13 cellular contexts compared by ENCODE assay signal in genomic region chr6:3997144-3997770, GRCh38.
DNase-seq lines count a peak whose midpoint lies in the region; ATAC-seq and TF ChIP-seq lines count a peak whose summit lies in the region.
"Had no signal": no experiment of that assay in that cellular context is flagged by ENCODE, and none has a peak within 500 bp of the region (broad histone marks: within the 10 kb centered on the region; RNA-seq: fewer than 3 reads in every experiment).

No MANE protein-coding gene starts in this region.

- H2AK5ac ChIP-seq in mesendoderm (ENCODE audit: low read length): no peak overlapping the region

- no peak for TF ChIP-seq CTCF in chondrocyte (IDR thresholded peaks at IDR 0.05)
- TF ChIP-seq CTCF in left lung (IDR thresholded peaks at IDR 0.05): no peak
- no peak for TF ChIP-seq CTCF in type B pancreatic cell (conservative IDR thresholded peaks at IDR 0.05)

- intact Hi-C loops in Right ventricle myocardium superior (cut with DNase I): no loop called here
- intact Hi-C loops in cardiac septum (cut with DNase I): loop anchor here (10.0 kb wide), 1 partner anchor 152 kb away; the partner anchor contains the start of gene FAM50B
- intact Hi-C loops in left lung (cut with DNase I): loop anchor here in 1 of 2 donors (10.0 kb wide), 1 partner anchor 252 kb away; no protein-coding TSS in a partner anchor

- H4K5ac ChIP-seq in mesendoderm (ENCODE audit: low read length): no peak overlapping the region

- no peaks in the 10 kb centered on the region for H3K9me3 Mint-ChIP-seq in chondrocyte (ENCODE audit: low read depth)
- no peaks in the 10 kb centered on the region for H3K9me3 Mint-ChIP-seq in type B pancreatic cell
- no peaks in the 10 kb centered on the region for H3K9me3 Mint-ChIP-seq in T-cell
- H3K9me3 Mint-ChIP-seq: activated CD8-positive, alpha-beta T cell treated with anti-CD3 and anti-CD28 coated beads for 36 hours; neural crest cell had no signal

- no peak overlapping the region for H2BK120ac ChIP-seq in mesendoderm (ENCODE audit: low read depth, low read length)

- no CpG with 5 or more reads among the region's 3 CpGs for WGBS in mesendoderm (ENCODE audit: extremely low coverage, insufficient coverage, low lambda C conversion rate)

- no peak overlapping the region for H3K4me2 ChIP-seq in mesendoderm (ENCODE audit: low read length)
- H3K4me2 ChIP-seq: BLaER1 had no signal

- H3K4me3 ChIP-seq in left lung (no peak overlapping the region), mesendoderm (ENCODE audit: low read length) (no peak overlapping the region)
- H3K4me3 ChIP-seq: BLaER1 had no signal

- no peak for DNase-seq in Right ventricle myocardium superior
- DNase-seq in cardiac septum (ENCODE audit: low spot score): no peak
- no peak for DNase-seq in chondrocyte (ENCODE audit: low spot score)
- DNase-seq in left lung: no peak
- DNase-seq in type B pancreatic cell (ENCODE audit: extremely low spot score, unreplicated experiment): no peak
- no peak for DNase-seq in T-cell
- DNase-seq in NCI-H2107 (lab: John Stamatoyannopoulos, UW): no peak
- DNase-seq in mesendoderm: no peak
- DNase-seq: activated CD8-positive, alpha-beta T cell treated with anti-CD3 and anti-CD28 coated beads for 36 hours; head of caudate nucleus; NCI-H510A had no signal

- H2BK15ac ChIP-seq in mesendoderm (replicated peaks; ENCODE audit: low read depth): no peak overlapping the region

- peak overlapping the region in 1 of 2 donors; percentile 40 for H3K27ac ChIP-seq in left lung
- no peak overlapping the region for H3K27ac ChIP-seq in mesendoderm (ENCODE audit: low read depth, low read length)
- H3K27ac ChIP-seq: BLaER1 had no signal

- H3K4me1 Mint-ChIP-seq in chondrocyte (ENCODE audit: low read depth) (peaks cover 27% of the 10 kb centered on the region), type B pancreatic cell (ENCODE audit: unreplicated experiment) (peaks cover 24% of the 10 kb centered on the region), T-cell (peaks cover 25 to 42% (median 30%) of the 10 kb centered on the region in 3 donors)

- H3K56ac ChIP-seq in mesendoderm (ENCODE audit: low read length): no peak overlapping the region

- H3K4me3 Mint-ChIP-seq in chondrocyte (ENCODE audit: unreplicated experiment): peak overlapping the region; percentile 55
- no peak overlapping the region for H3K4me3 Mint-ChIP-seq in type B pancreatic cell
- no peak overlapping the region for H3K4me3 Mint-ChIP-seq in T-cell
- H3K4me3 Mint-ChIP-seq: activated CD8-positive, alpha-beta T cell treated with anti-CD3 and anti-CD28 coated beads for 36 hours; neural crest cell had no signal

- H3K27me3 ChIP-seq in left lung (no peaks in the 10 kb centered on the region), mesendoderm (ENCODE audit: insufficient read depth, low read length, poor library complexity) (no peaks in the 10 kb centered on the region)
- H3K27me3 ChIP-seq: BLaER1 had no signal

- H3K4me1 ChIP-seq in left lung (no peaks in the 10 kb centered on the region), mesendoderm (ENCODE audit: control insufficient read depth, low read depth, low read length) (no peaks in the 10 kb centered on the region)

- H3K27ac Mint-ChIP-seq in chondrocyte (ENCODE audit: unreplicated experiment): peak overlapping the region; percentile 93
- H3K27ac Mint-ChIP-seq in type B pancreatic cell: peak overlapping the region; percentile 44
- H3K27ac Mint-ChIP-seq in T-cell: no peak overlapping the region
- H3K27ac Mint-ChIP-seq: activated CD8-positive, alpha-beta T cell treated with anti-CD3 and anti-CD28 coated beads for 36 hours had no signal

- no peak overlapping the region for H4K8ac ChIP-seq in mesendoderm (ENCODE audit: low read depth, low read length)

- H3K27me3 Mint-ChIP-seq in chondrocyte (ENCODE audit: low read depth) (no peaks in the 10 kb centered on the region), type B pancreatic cell (no peaks in the 10 kb centered on the region), T-cell (no peaks in the 10 kb centered on the region)
- H3K27me3 Mint-ChIP-seq: activated CD8-positive, alpha-beta T cell treated with anti-CD3 and anti-CD28 coated beads for 36 hours had no signal

- H3K79me2 ChIP-seq in mesendoderm (ENCODE audit: control insufficient read depth, insufficient read depth, low read length): no peaks in the 10 kb centered on the region

- H3K23ac ChIP-seq in mesendoderm (ENCODE audit: low read length): no peak overlapping the region

- CTCF ChIA-PET in T-cell (lab: Charles Lee): interaction anchor here (0.7 to 1.3 kb wide), 6 partner anchors 18 to 268 kb away, joined by 3 to 5 read pairs (median 4); no protein-coding TSS in a partner anchor

- H3K36me3 Mint-ChIP-seq in chondrocyte (ENCODE audit: low read depth) (no peaks in the 10 kb centered on the region), type B pancreatic cell (peaks cover 4% of the 10 kb centered on the region), T-cell (peaks cover 3% of the 10 kb centered on the region)

- H3K9me3 ChIP-seq in left lung: no peaks in the 10 kb centered on the region
- H3K9me3 ChIP-seq: BLaER1 had no signal

- POLR2A ChIA-PET in T-cell (lab: Charles Lee): interaction anchor here in 1 of 2 donors (0.8 kb wide), 1 partner anchor 22 kb away, joined by 3 read pairs; no protein-coding TSS in a partner anchor

- no peak overlapping the region for H2BK5ac ChIP-seq in mesendoderm (ENCODE audit: low read length)

- H3K4ac ChIP-seq in mesendoderm (ENCODE audit: low read depth, low read length): no peak overlapping the region

- H3K79me1 ChIP-seq in mesendoderm (ENCODE audit: low read length): no peaks in the 10 kb centered on the region

- peak; percentile 18 for ATAC-seq in Right ventricle myocardium superior (ENCODE audit: poor library complexity)
- peak; percentile 65 for ATAC-seq in left lung
- no peak for ATAC-seq in T-cell (replicated peaks in 1 of 4)
- ATAC-seq: activated CD8-positive, alpha-beta T cell treated with anti-CD3 and anti-CD28 coated beads for 36 hours had no signal

- H3K9ac ChIP-seq in mesendoderm (ENCODE audit: low read length): no peak overlapping the region
- H3K9ac ChIP-seq: BLaER1 had no signal

- no peaks in the 10 kb centered on the region for H3K36me3 ChIP-seq in left lung
- no peaks in the 10 kb centered on the region for H3K36me3 ChIP-seq in mesendoderm (ENCODE audit: control insufficient read depth, insufficient read depth, low read length)
- H3K36me3 ChIP-seq: BLaER1 had no signal

- no peak overlapping the region for H3K18ac ChIP-seq in mesendoderm (ENCODE audit: low read length)

Comparison
In these comparisons a context has a peak if more than half of its experiments do, and no peak if none do; other contexts are left out.
1. ATAC-seq: peak in Right ventricle myocardium superior (single experiment) and left lung (single experiment); none in T-cell (0 of 4).
2. H3K27ac Mint-ChIP-seq: peak in chondrocyte (single experiment) and type B pancreatic cell (single experiment); none in T-cell (0 of 2).